In genomic region chr9:93577045-93577939, GRCh38 we compare ENCODE assay signal across 8 cellular contexts. TPM values are rescaled to one million over a fixed set of nuclear protein-coding genes. Genes with fewer than 3 reads are reported as not detected.
DNase-seq lines count a peak whose midpoint lies in the region; ATAC-seq and TF ChIP-seq lines count a peak whose summit lies in the region.

No MANE protein-coding gene starts in this region.

- no peaks in the 10 kb centered on the region for H3K27me3 Mint-ChIP-seq in activated naive CD4-positive, alpha-beta T cell treated with anti-CD3 and anti-CD28 coated beads for 36 hours (ENCODE audit: low read depth)

- peak overlapping the region; percentile 78 for H3K4me3 Mint-ChIP-seq in activated naive CD4-positive, alpha-beta T cell treated with anti-CD3 and anti-CD28 coated beads for 36 hours

- H3K9me3 ChIP-seq in cardiac muscle cell (ENCODE audit: low read depth) (no peaks in the 10 kb centered on the region), prostate gland (no peaks in the 10 kb centered on the region)

- ATAC-seq in HG03025 (IDR thresholded peaks at IDR 0.05; ENCODE audit: low FRiP score, unreplicated experiment) = no peak

- under 1% methylated on average over 28 of the region's 76 CpGs for WGBS in prostate gland

- H3K36me3 Mint-ChIP-seq in activated naive CD4-positive, alpha-beta T cell treated with anti-CD3 and anti-CD28 coated beads for 36 hours (ENCODE audit: low read depth) = no peaks in the 10 kb centered on the region

- H3K36me3 ChIP-seq in cardiac muscle cell (no peaks in the 10 kb centered on the region), prostate gland (no peaks in the 10 kb centered on the region)

- H3K27me3 ChIP-seq in cardiac muscle cell = no peaks in the 10 kb centered on the region
- H3K27me3 ChIP-seq in prostate gland (replicated peaks; ENCODE audit: insufficient read depth) = no peaks in the 10 kb centered on the region

- H3K4me3 ChIP-seq in cardiac muscle cell (peak overlapping the region; percentile 70), prostate gland (peak overlapping the region; percentile 87)

- CTCF ChIA-PET in activated naive CD4-positive, alpha-beta T cell treated with anti-CD3 and anti-CD28 coated beads for 36 hours (lab: Charles Lee) = no interaction called here

- peak; percentile 26 for TF ChIP-seq POLR2A in prostate gland (IDR thresholded peaks at IDR 0.05)

- TF ChIP-seq CTCF in cardiac muscle cell (IDR thresholded peaks at IDR 0.05; ENCODE audit: low read depth, low read length) = no peak
- TF ChIP-seq CTCF in prostate gland (IDR thresholded peaks at IDR 0.05) = no peak

- H3K4me1 Mint-ChIP-seq in activated naive CD4-positive, alpha-beta T cell treated with anti-CD3 and anti-CD28 coated beads for 36 hours (ENCODE audit: low read depth) = peaks cover 34% of the 10 kb centered on the region

- H3K4me1 ChIP-seq in cardiac muscle cell (ENCODE audit: low read depth) = peaks cover 12% of the 10 kb centered on the region
- peaks cover 37% of the 10 kb centered on the region for H3K4me1 ChIP-seq in prostate gland (replicated peaks)

- intact Hi-C loops in activated naive CD4-positive, alpha-beta T cell treated with anti-CD3 and anti-CD28 coated beads for 36 hours (cut with micrococcal nuclease) = no loop called here
- intact Hi-C loops in prostate gland (cut with DNase I) = no loop called here

- H3K27ac Mint-ChIP-seq in activated naive CD4-positive, alpha-beta T cell treated with anti-CD3 and anti-CD28 coated beads for 36 hours = peak overlapping the region; percentile 81

- H3K27ac ChIP-seq in cardiac muscle cell = no peak overlapping the region
- H3K27ac ChIP-seq in prostate gland = peak overlapping the region; percentile 90 to 95

- H3K9me3 Mint-ChIP-seq in activated naive CD4-positive, alpha-beta T cell treated with anti-CD3 and anti-CD28 coated beads for 36 hours = no peaks in the 10 kb centered on the region

- peak; percentile 21 to 29 for DNase-seq in activated CD4-positive, alpha-beta T cell treated with anti-CD3 and anti-CD28 coated beads, Interleukin-2, amount 50 U/mL, for 48 hours
- DNase-seq in activated CD4-positive, alpha-beta T cell treated with anti-CD3 and anti-CD28 coated beads for 4 hours = no peak
- DNase-seq in HT-29 (ENCODE audit: low spot score) (peak; percentile 45), cardiac muscle cell (ENCODE audit: low read depth in 1 of 2, low spot score in 1 of 2) (peak; percentile 40 to 42), prostate gland (ENCODE audit: low spot score) (peak; percentile 62), ecto neural progenitor cell (ENCODE audit: low spot score) (no peak)
- DNase-seq in activated naive CD4-positive, alpha-beta T cell treated with anti-CD3 and anti-CD28 coated beads for 36 hours = peak; percentile 23

RNA-seq across cellular contexts. Expression of gene PHF2, which starts 0.9 kb away (rescaled TPM):
- 13.3 and 14.2 TPM in 2 replicates for total RNA-seq in HT-29 (2014; rRNA removed; shearing (Covaris generic))
- total RNA-seq in activated naive CD4-positive, alpha-beta T cell treated with anti-CD3 and anti-CD28 coated beads for 36 hours = 10 to 100 TPM; 14.4 to 16.6 TPM
- total RNA-seq in cardiac muscle cell = 24.1 and 33.7 TPM in 2 replicates
- 14.1 and 20.8 TPM in 2 replicates for polyA plus RNA-seq in cardiac muscle cell
- 10 to 100 TPM; 32.4 to 32.9 TPM for total RNA-seq in prostate gland

Comparison
In these comparisons a context has a peak if more than half of its experiments do, and no peak if none do; other contexts are left out.
1. DNase-seq: peak in activated CD4-positive, alpha-beta T cell treated with anti-CD3 and anti-CD28 coated beads, Interleukin-2, amount 50 U/mL, for 48 hours (2 of 2), HT-29 (single experiment), activated naive CD4-positive, alpha-beta T cell treated with anti-CD3 and anti-CD28 coated beads for 36 hours (single experiment), cardiac muscle cell (2 of 2) and prostate gland (single experiment); none in activated CD4-positive, alpha-beta T cell treated with anti-CD3 and anti-CD28 coated beads for 4 hours (0 of 2) and ecto neural progenitor cell (single experiment).